10 cellular contexts compared by ENCODE assay signal in genomic region chr1:154352245-154352580, GRCh38. TPM values are rescaled to one million over a fixed set of nuclear protein-coding genes. Genes with fewer than 3 reads are reported as not detected.
A peak's percentile ranks its signal among the peaks of the same experiment; 100 is the strongest.
DNase-seq lines count a peak whose midpoint lies in the region; ATAC-seq and TF ChIP-seq lines count a peak whose summit lies in the region.
"Had no signal": no experiment of that assay in that cellular context is flagged by ENCODE, and none has a peak within 500 bp of the region (broad histone marks: within the 10 kb centered on the region; RNA-seq: fewer than 3 reads in every experiment).

No MANE protein-coding gene starts in this region.

- peak overlapping the region; percentile 76 to 98 (median 91) for H3K4me3 Mint-ChIP-seq in naive thymus-derived CD4-positive, alpha-beta T cell

- POLR2A ChIA-PET in naive thymus-derived CD4-positive, alpha-beta T cell (lab: Charles Lee) = interaction anchor here (0.6 to 14.7 kb wide), 14 partner anchors 8 to 127 kb away, joined by 3 to 160 read pairs (median 5); partner anchors contain the start of gene ATP8B2

- H3K27ac ChIP-seq in 22Rv1 = peak overlapping the region; percentile 51
- no peak overlapping the region for H3K27ac ChIP-seq in HUES48 (ENCODE audit: low read depth, low read length)
- peak overlapping the region; percentile 72 for H3K27ac ChIP-seq in colonic mucosa
- peak overlapping the region; percentile 74 for H3K27ac ChIP-seq in naive thymus-derived CD4-positive, alpha-beta T cell (ENCODE audit: low read depth, low read length)

- H3K9me3 Mint-ChIP-seq in naive thymus-derived CD4-positive, alpha-beta T cell = peaks cover 0 to 1% (median 0%) of the 10 kb centered on the region in 11 donors

- peaks cover 7% of the 10 kb centered on the region; the same call in 1 of the 2 replicates for H3K4me1 ChIP-seq in HUES48 (ENCODE audit: control insufficient read depth, insufficient read depth, low read length)
- peaks cover 8% of the 10 kb centered on the region for H3K4me1 ChIP-seq in colonic mucosa
- H3K4me1 ChIP-seq in naive thymus-derived CD4-positive, alpha-beta T cell (ENCODE audit: control insufficient read depth in 2 of 2, insufficient read depth in 2 of 2, low read length in 2 of 2) = peaks cover 15 to 32% of the 10 kb centered on the region in 2 donors

- no peak for ATAC-seq in naive thymus-derived CD4-positive, alpha-beta T cell
- ATAC-seq in GM21576 (IDR thresholded peaks at IDR 0.05; ENCODE audit: unreplicated experiment) (no peak), GM21786 (IDR thresholded peaks at IDR 0.05; ENCODE audit: unreplicated experiment) (no peak), HG02970 (IDR thresholded peaks at IDR 0.05; ENCODE audit: low FRiP score, unreplicated experiment) (no peak)

- peak overlapping the region in 8 of 9 donors; percentile 66 to 97 (median 88) for H3K27ac Mint-ChIP-seq in naive thymus-derived CD4-positive, alpha-beta T cell

- CTCF ChIA-PET in naive thymus-derived CD4-positive, alpha-beta T cell (lab: Charles Lee) = interaction anchor here (0.7 to 4.9 kb wide), 11 partner anchors 8 to 205 kb away, joined by 3 to 28 read pairs (median 8); no protein-coding TSS in a partner anchor

- DNase-seq in colonic mucosa (no peak), amniotic stem cell (lab: John Stamatoyannopoulos, UW) (no peak)
- no peak for DNase-seq in naive thymus-derived CD4-positive, alpha-beta T cell
- DNase-seq: activated gamma-delta T cell, DND-41 had no signal

- H3K4me3 ChIP-seq in HUES48 (ENCODE audit: low read depth, low read length) (peak overlapping the region; percentile 59), colonic mucosa (peak overlapping the region; percentile 26)
- peak overlapping the region; percentile 79 for H3K4me3 ChIP-seq in naive thymus-derived CD4-positive, alpha-beta T cell (ENCODE audit: low read length)

- H3K4me1 Mint-ChIP-seq in naive thymus-derived CD4-positive, alpha-beta T cell = peaks cover 32 to 70% (median 52%) of the 10 kb centered on the region in 7 donors

- H3K9ac ChIP-seq in HUES48 (ENCODE audit: low read depth, low read length) (no peak overlapping the region), colonic mucosa (ENCODE audit: low read depth in 2 of 2, low read length in 2 of 2) (peak overlapping the region; percentile 26 to 38)

- peaks cover 0 to 23% (median 6%) of the 10 kb centered on the region in 5 donors for H3K36me3 Mint-ChIP-seq in naive thymus-derived CD4-positive, alpha-beta T cell

- peaks cover 0 to 2% (median 0%) of the 10 kb centered on the region in 5 donors for H3K27me3 Mint-ChIP-seq in naive thymus-derived CD4-positive, alpha-beta T cell

- intact Hi-C loops in colonic mucosa (cut with DNase I) = no loop called here
- intact Hi-C loops in naive thymus-derived CD4-positive, alpha-beta T cell (cut with micrococcal nuclease) = loop anchor here (5.0 kb wide), 3 partner anchors 55 to 205 kb away; partner anchors contain the start of genes UBE2Q1 (in 2 of the 2) and IL6R (in 1 of the 2)

- H3K36me3 ChIP-seq in HUES48 (ENCODE audit: control insufficient read depth, insufficient read depth, low read length) = peaks cover 23% of the 10 kb centered on the region
- no peaks in the 10 kb centered on the region for H3K36me3 ChIP-seq in colonic mucosa
- peaks cover 4 to 29% (median 8%) of the 10 kb centered on the region in 3 experiments for H3K36me3 ChIP-seq in naive thymus-derived CD4-positive, alpha-beta T cell (ENCODE audit: control insufficient read depth in 2 of 3, insufficient read depth in 3 of 3, low read length in 3 of 3)

- no peaks in the 10 kb centered on the region for H3K9me3 ChIP-seq in HUES48 (ENCODE audit: control insufficient read depth, insufficient read depth, low read length)
- no peaks in the 10 kb centered on the region for H3K9me3 ChIP-seq in colonic mucosa
- H3K9me3 ChIP-seq in naive thymus-derived CD4-positive, alpha-beta T cell (ENCODE audit: control insufficient read depth in 2 of 3, low read length in 3 of 3) = no peaks in the 10 kb centered on the region

- no peak for TF ChIP-seq CTCF in 22Rv1 (IDR thresholded peaks at IDR 0.05)
- no peak for TF ChIP-seq CTCF in colonic mucosa (IDR thresholded peaks at IDR 0.05)

- H3K27me3 ChIP-seq in HUES48 (ENCODE audit: control insufficient read depth, insufficient read depth, low read length) (peaks cover 10% of the 10 kb centered on the region), colonic mucosa (no peaks in the 10 kb centered on the region)
- H3K27me3 ChIP-seq in naive thymus-derived CD4-positive, alpha-beta T cell (ENCODE audit: control insufficient read depth in 2 of 2, insufficient read depth in 2 of 2, low read length in 2 of 2) = no peaks in the 10 kb centered on the region

RNA-seq across cellular contexts. Expression of gene ATP8B2, which starts 26.9 kb away (rescaled TPM):
- 1 to 10 TPM; 4.2 to 6.6 TPM for total RNA-seq in colonic mucosa
- 100 to 1,000 TPM; 105 to 130 (median 117) TPM for total RNA-seq in naive thymus-derived CD4-positive, alpha-beta T cell
- polyA plus RNA-seq in naive thymus-derived CD4-positive, alpha-beta T cell = 10 to 100 TPM; 49.2 to 89.4 TPM

RNA-seq across cellular contexts. Expression of gene AQP10, which starts 31.3 kb away (rescaled TPM):
- under 1 TPM in 1 of 2 donors, not detected in 1; 0.27 TPM for total RNA-seq in colonic mucosa
- total RNA-seq in naive thymus-derived CD4-positive, alpha-beta T cell = under 1 TPM in 1 of 5 experiments, not detected in 4; 0.59 TPM
- polyA plus RNA-seq in naive thymus-derived CD4-positive, alpha-beta T cell = not detected

RNA-seq across cellular contexts. Expression of gene IL6R, which starts 52.9 kb away (rescaled TPM):
- 10 to 100 TPM; 31.7 to 38.2 TPM for total RNA-seq in colonic mucosa
- total RNA-seq in naive thymus-derived CD4-positive, alpha-beta T cell = 10 to 100 TPM in 4 of 5 experiments, 1 to 10 TPM in 1; 5.2 to 91.6 (median 85.6) TPM
- 10 to 100 TPM; 55.1 to 66.3 TPM for polyA plus RNA-seq in naive thymus-derived CD4-positive, alpha-beta T cell

Comparison
In these comparisons a context has a peak if more than half of its experiments do, and no peak if none do; other contexts are left out.
1. H3K4me3 ChIP-seq: peak in every context shown above with its lines; median percentile 79 in naive thymus-derived CD4-positive, alpha-beta T cell; 59 in HUES48; 26 in colonic mucosa.
2. RNA of gene ATP8B2, which starts 26.9 kb away (total RNA-seq): 105 to 130 TPM in naive thymus-derived CD4-positive, alpha-beta T cell; 4.2 to 6.6 TPM in colonic mucosa; every median in the first group is over 10 times any median in the second.